23 cellular contexts compared by ENCODE assay signal in genomic region chr15:80508783-80509182, GRCh38.
"Had no signal": no experiment of that assay in that cellular context is flagged by ENCODE, and none has a peak within 500 bp of the region (broad histone marks: within the 10 kb centered on the region; RNA-seq: fewer than 3 reads in every experiment).

No MANE protein-coding gene starts in this region.

- H3K4me1 ChIP-seq: colonic mucosa, gastrocnemius medialis, left lung had no signal

- H3K9me3 Mint-ChIP-seq: dendritic cell treated with granulocyte-macrophage colony-stimulating factor and Interleukin-4, amounts not matched to agents 40 ng/mL and 50 ng/mL, for 4 days; effector memory CD8-positive, alpha-beta T cell had no signal

- H3K36me3 ChIP-seq: colonic mucosa, esophagus squamous epithelium, gastrocnemius medialis, heart right ventricle, left lung, lower lobe of right lung had no signal

- DNase-seq: colonic mucosa; cortex of kidney; effector CD8-positive, alpha-beta T cell; effector memory CD8-positive, alpha-beta T cell; endodermal cell; erythroblast; esophagus squamous epithelium; foreskin fibroblast; foreskin melanocyte; gastrocnemius medialis; glutamatergic neuron; heart right ventricle; hippocampal formation; left cardiac atrium; left lung; left ventricle myocardium superior; lower lobe of right lung; mesenchymal stem cell; mucosa of descending colon; naive thymus-derived CD4-positive, alpha-beta T cell had no signal

- H3K4me3 ChIP-seq: colonic mucosa, esophagus squamous epithelium, gastrocnemius medialis, heart right ventricle, left lung, lower lobe of right lung, mucosa of descending colon had no signal

- H3K27me3 ChIP-seq: colonic mucosa, esophagus squamous epithelium, gastrocnemius medialis, heart right ventricle, left lung had no signal

- H3K4me3 Mint-ChIP-seq: dendritic cell treated with granulocyte-macrophage colony-stimulating factor and Interleukin-4, amounts not matched to agents 40 ng/mL and 50 ng/mL, for 4 days; effector memory CD8-positive, alpha-beta T cell; endodermal cell; mesothelial cell of epicardium; naive thymus-derived CD4-positive, alpha-beta T cell had no signal

- H3K27ac Mint-ChIP-seq: dendritic cell treated with granulocyte-macrophage colony-stimulating factor and Interleukin-4, amounts not matched to agents 40 ng/mL and 50 ng/mL, for 4 days; effector memory CD8-positive, alpha-beta T cell; endodermal cell; mesothelial cell of epicardium; naive thymus-derived CD4-positive, alpha-beta T cell had no signal

- H3K27ac ChIP-seq: colonic mucosa, epithelial cell of prostate, gastrocnemius medialis, heart right ventricle, left lung had no signal

- ATAC-seq: effector memory CD8-positive, alpha-beta T cell; gastrocnemius medialis; heart right ventricle; left cardiac atrium; mucosa of descending colon; naive thymus-derived CD4-positive, alpha-beta T cell had no signal

- H3K4me1 Mint-ChIP-seq: mesothelial cell of epicardium; naive thymus-derived CD4-positive, alpha-beta T cell had no signal

- H3K9me3 ChIP-seq: colonic mucosa, esophagus squamous epithelium, gastrocnemius medialis, lower lobe of right lung, mucosa of descending colon had no signal
